14 cellular contexts compared by ENCODE assay signal in the genomic region with DNA sequence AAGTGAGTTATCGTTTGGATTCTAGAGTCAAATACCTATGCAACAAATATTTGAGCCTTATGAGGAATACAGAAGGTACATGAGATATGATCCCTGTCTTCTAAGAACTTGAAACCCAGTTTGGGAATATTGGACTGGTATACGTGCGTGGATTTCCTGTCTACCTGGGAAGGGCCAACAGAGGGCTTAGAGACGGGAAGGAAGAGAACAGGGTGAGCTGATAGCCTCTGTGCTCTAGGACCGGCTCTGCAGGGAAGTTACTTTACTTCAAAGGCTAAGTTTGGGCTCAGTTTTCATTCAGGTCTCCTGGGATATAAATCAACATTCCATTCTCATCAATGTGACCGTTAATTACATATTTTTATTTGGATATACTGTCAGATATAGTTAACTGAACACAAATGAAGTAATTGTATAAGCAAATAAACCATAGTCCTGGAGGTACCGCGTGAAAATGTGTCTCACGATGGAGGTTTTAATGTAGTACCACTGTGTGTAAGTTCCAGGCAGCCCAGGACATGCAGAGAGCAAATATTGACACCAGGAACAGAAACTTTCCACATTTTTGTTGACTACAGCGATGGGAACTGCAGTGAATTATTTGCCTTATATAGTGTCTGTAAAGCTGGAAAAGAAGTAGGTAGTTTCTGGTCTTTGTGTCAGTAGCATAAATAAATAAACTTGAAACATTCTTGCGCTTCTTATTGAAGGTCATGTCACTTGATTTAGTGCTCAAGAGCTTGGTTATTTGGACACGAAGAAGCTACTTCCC. TPM values are rescaled to one million over a fixed set of nuclear protein-coding genes. Genes with fewer than 3 reads are reported as not detected.
A peak's percentile ranks its signal among the peaks of the same experiment; 100 is the strongest.
DNase-seq lines count a peak whose midpoint lies in the region; ATAC-seq and TF ChIP-seq lines count a peak whose summit lies in the region.
"Had no signal": no experiment of that assay in that cellular context is flagged by ENCODE, and none has a peak within 500 bp of the region (broad histone marks: within the 10 kb centered on the region; RNA-seq: fewer than 3 reads in every experiment).

No MANE protein-coding gene starts in this region.

- in situ Hi-C loops in T47D (cut with HindIII; ENCODE audit: low pct_unique_long_range_greater_than_20kb, low sequenced_read_pairs), result no loop called here

- no peaks in the 10 kb centered on the region for H3K27me3 ChIP-seq in muscle layer of colon (ENCODE audit: control insufficient read depth in 1 of 2, insufficient read depth in 2 of 2, low read length in 2 of 2)
- no peaks in the 10 kb centered on the region for H3K27me3 ChIP-seq in upper lobe of right lung

- ATAC-seq in upper lobe of right lung, result no peak

- peaks cover 6% of the 10 kb centered on the region for H3K36me3 Mint-ChIP-seq in MCF 10A (ENCODE audit: insufficient read depth, unreplicated experiment)
- peaks cover 4% of the 10 kb centered on the region for H3K36me3 Mint-ChIP-seq in endothelial cell (ENCODE audit: low read depth, unreplicated experiment)
- H3K36me3 Mint-ChIP-seq in activated CD4-positive, alpha-beta memory T cell treated with anti-CD3 and anti-CD28 coated beads, Interleukin-2, amount 10 ng/mL, durations not matched to agents 7 days and 5 days (ENCODE audit: low read depth), result peaks cover 46% of the 10 kb centered on the region

- H3K4me3 ChIP-seq in muscle layer of colon (ENCODE audit: low read depth in 1 of 2, low read length in 2 of 2), result no peak overlapping the region
- H3K4me3 ChIP-seq in upper lobe of right lung, result no peak overlapping the region

- no peaks in the 10 kb centered on the region for H3K27me3 Mint-ChIP-seq in MCF 10A (ENCODE audit: insufficient read depth, unreplicated experiment)
- H3K27me3 Mint-ChIP-seq in endothelial cell (ENCODE audit: unreplicated experiment), result peaks cover 2% of the 10 kb centered on the region
- H3K27me3 Mint-ChIP-seq in activated CD4-positive, alpha-beta memory T cell treated with anti-CD3 and anti-CD28 coated beads, Interleukin-2, amount 10 ng/mL, durations not matched to agents 7 days and 5 days, result no peaks in the 10 kb centered on the region
- H3K27me3 Mint-ChIP-seq: activated CD4-positive, alpha-beta T cell treated with anti-CD3 and anti-CD28 coated beads, Interleukin-2, amount 10 ng/mL, durations not matched to agents 7 days and 5 days had no signal

- CTCF ChIA-PET in MCF 10A (lab: Yijun Ruan, JAX), result interaction anchor here (0.6 to 2.1 kb wide), 5 partner anchors 21 to 259 kb away, joined by 3 to 7 read pairs (median 4); no protein-coding TSS in a partner anchor
- CTCF ChIA-PET in activated CD4-positive, alpha-beta memory T cell treated with anti-CD3 and anti-CD28 coated beads, Interleukin-2, amount 10 ng/mL, durations not matched to agents 7 days and 5 days (lab: Charles Lee), result interaction anchor here (1.4 kb wide), 2 partner anchors 19 to 57 kb away, joined by 4 to 7 read pairs; no protein-coding TSS in a partner anchor

- H3K9me3 Mint-ChIP-seq in MCF 10A (ENCODE audit: unreplicated experiment), result no peaks in the 10 kb centered on the region
- no peaks in the 10 kb centered on the region for H3K9me3 Mint-ChIP-seq in endothelial cell (ENCODE audit: unreplicated experiment)
- no peaks in the 10 kb centered on the region for H3K9me3 Mint-ChIP-seq in activated CD4-positive, alpha-beta memory T cell treated with anti-CD3 and anti-CD28 coated beads, Interleukin-2, amount 10 ng/mL, durations not matched to agents 7 days and 5 days
- H3K9me3 Mint-ChIP-seq: activated CD4-positive, alpha-beta T cell treated with anti-CD3 and anti-CD28 coated beads, Interleukin-2, amount 10 ng/mL, durations not matched to agents 7 days and 5 days had no signal

- H3K9ac ChIP-seq in muscle layer of colon (ENCODE audit: low read length), result no peak overlapping the region

- H3K36me3 ChIP-seq in muscle layer of colon (ENCODE audit: insufficient read depth, low read length), result no peaks in the 10 kb centered on the region
- H3K36me3 ChIP-seq in upper lobe of right lung, result no peaks in the 10 kb centered on the region

- no peak overlapping the region for H3K4me3 Mint-ChIP-seq in MCF 10A (ENCODE audit: unreplicated experiment)
- H3K4me3 Mint-ChIP-seq in endothelial cell (ENCODE audit: unreplicated experiment), result no peak overlapping the region
- H3K4me3 Mint-ChIP-seq in activated CD4-positive, alpha-beta memory T cell treated with anti-CD3 and anti-CD28 coated beads, Interleukin-2, amount 10 ng/mL, durations not matched to agents 7 days and 5 days, result no peak overlapping the region
- H3K4me3 Mint-ChIP-seq: activated CD4-positive, alpha-beta T cell treated with anti-CD3 and anti-CD28 coated beads, Interleukin-2, amount 10 ng/mL, durations not matched to agents 7 days and 5 days; H9 had no signal

- H3K27ac ChIP-seq in muscle layer of colon (ENCODE audit: low read depth, low read length) (peak overlapping the region; percentile 49), upper lobe of right lung (peak overlapping the region; percentile 37)

- DNase-seq in T47D (ENCODE audit: low read depth in 1 of 2, low spot score in 1 of 2) (peak; percentile 43 to 76), MCF 10A (ENCODE audit: unreplicated experiment) (no peak), endothelial cell (ENCODE audit: low spot score) (no peak), upper lobe of right lung (no peak), OCI-M2 (lab: John Stamatoyannopoulos, UW; ENCODE audit: unreplicated experiment) (no peak), HT-29 (ENCODE audit: low spot score) (no peak)
- no peak for DNase-seq in activated CD4-positive, alpha-beta memory T cell treated with anti-CD3 and anti-CD28 coated beads, Interleukin-2, amount 10 ng/mL, durations not matched to agents 7 days and 5 days
- DNase-seq: activated CD4-positive, alpha-beta T cell treated with anti-CD3 and anti-CD28 coated beads, Interleukin-2, amount 10 ng/mL, durations not matched to agents 7 days and 5 days; activated gamma-delta T cell; central memory CD4-positive, alpha-beta T cell; DMS 273 treated with DMSO at 0.1 percent for 48 hours; H9; NCI-H146 had no signal

- H3K4me1 ChIP-seq in muscle layer of colon (ENCODE audit: insufficient read depth, low read length), result peaks cover 23% of the 10 kb centered on the region
- peaks cover 57% of the 10 kb centered on the region for H3K4me1 ChIP-seq in upper lobe of right lung

- peaks cover 15% of the 10 kb centered on the region for H3K4me1 Mint-ChIP-seq in MCF 10A (ENCODE audit: insufficient read depth, unreplicated experiment)
- peaks cover 52% of the 10 kb centered on the region for H3K4me1 Mint-ChIP-seq in endothelial cell (ENCODE audit: unreplicated experiment)
- peaks cover 69% of the 10 kb centered on the region for H3K4me1 Mint-ChIP-seq in activated CD4-positive, alpha-beta memory T cell treated with anti-CD3 and anti-CD28 coated beads, Interleukin-2, amount 10 ng/mL, durations not matched to agents 7 days and 5 days

- no TSS peak for BruUV-seq in MCF 10A (replicated peaks; lab: Mats Ljungman, UMichigan)

- H3K9me3 ChIP-seq in muscle layer of colon (ENCODE audit: low read length) (no peaks in the 10 kb centered on the region), upper lobe of right lung (no peaks in the 10 kb centered on the region)

- intact Hi-C loops in MCF 10A (cut with micrococcal nuclease) (no loop called here), upper lobe of right lung (cut with DNase I) (no loop called here)

- POLR2A ChIA-PET in MCF 10A (lab: Yijun Ruan, JAX), result no interaction called here
- POLR2A ChIA-PET in activated CD4-positive, alpha-beta memory T cell treated with anti-CD3 and anti-CD28 coated beads, Interleukin-2, amount 10 ng/mL, durations not matched to agents 7 days and 5 days (lab: Charles Lee), result interaction anchor here (1.4 kb wide), 1 partner anchor 9 kb away, joined by 3 read pairs; a partner anchor contains a TSS

- TF ChIP-seq CTCF in MCF 10A (IDR thresholded peaks at IDR 0.05; ENCODE audit: unreplicated experiment) (no peak), endothelial cell (IDR thresholded peaks at IDR 0.05; ENCODE audit: unreplicated experiment) (no peak), upper lobe of right lung (IDR thresholded peaks at IDR 0.05) (no peak)

- H3K27ac Mint-ChIP-seq in MCF 10A (ENCODE audit: low read depth, unreplicated experiment), result no peak overlapping the region
- H3K27ac Mint-ChIP-seq in endothelial cell (ENCODE audit: unreplicated experiment), result peak overlapping the region; percentile 26
- no peak overlapping the region for H3K27ac Mint-ChIP-seq in activated CD4-positive, alpha-beta memory T cell treated with anti-CD3 and anti-CD28 coated beads, Interleukin-2, amount 10 ng/mL, durations not matched to agents 7 days and 5 days
- H3K27ac Mint-ChIP-seq: activated CD4-positive, alpha-beta T cell treated with anti-CD3 and anti-CD28 coated beads, Interleukin-2, amount 10 ng/mL, durations not matched to agents 7 days and 5 days had no signal

RNA-seq across cellular contexts. Expression of a gene that starts 8.6 kb away (rescaled TPM):
- 9.8 and 9.9 TPM in 2 replicates for total RNA-seq in MCF 10A (2022)
- 26.9 TPM for total RNA-seq in endothelial cell (ENCODE audit: unreplicated experiment)
- total RNA-seq in upper lobe of right lung, result 29.8 TPM
- total RNA-seq in activated CD4-positive, alpha-beta memory T cell treated with anti-CD3 and anti-CD28 coated beads, Interleukin-2, amount 10 ng/mL, durations not matched to agents 7 days and 5 days, result 10 to 100 TPM; 64.6 to 65.1 TPM
- 14.5 and 24.7 TPM in 2 replicates for total RNA-seq in HT-29 (2014; rRNA removed; shearing (Covaris generic))

RNA-seq across cellular contexts. Expression of a gene that starts 57.4 kb away (rescaled TPM):
- total RNA-seq in MCF 10A (2022) (258 and 290 TPM in 2 replicates), endothelial cell (ENCODE audit: unreplicated experiment) (125 TPM), upper lobe of right lung (107 TPM)
- total RNA-seq in activated CD4-positive, alpha-beta memory T cell treated with anti-CD3 and anti-CD28 coated beads, Interleukin-2, amount 10 ng/mL, durations not matched to agents 7 days and 5 days, result 100 to 1,000 TPM; 135 to 138 TPM
- 430 and 463 TPM in 2 replicates for total RNA-seq in HT-29 (2014; rRNA removed; shearing (Covaris generic))

Comparison
In these comparisons a context has a peak if more than half of its experiments do, and no peak if none do; other contexts are left out.
1. DNase-seq: peak in T47D (2 of 2); none in MCF 10A (single experiment), endothelial cell (single experiment), upper lobe of right lung (single experiment), activated CD4-positive, alpha-beta memory T cell treated with anti-CD3 and anti-CD28 coated beads, Interleukin-2, amount 10 ng/mL, durations not matched to agents 7 days and 5 days (single experiment), OCI-M2 (single experiment) and HT-29 (single experiment).